In genomic region chr5:122426301-122426700, GRCh38 we compare ENCODE assay signal across 22 cellular contexts.
A peak's percentile ranks its signal among the peaks of the same experiment; 100 is the strongest.
DNase-seq lines count a peak whose midpoint lies in the region; ATAC-seq, FAIRE-seq and TF ChIP-seq lines count a peak whose summit lies in the region.
"Had no signal": no experiment of that assay in that cellular context is flagged by ENCODE, and none has a peak within 500 bp of the region (broad histone marks: within the 10 kb centered on the region; RNA-seq: fewer than 3 reads in every experiment).

No MANE protein-coding gene starts in this region.

- TF ChIP-seq CTCF in A549 (IDR thresholded peaks at IDR 0.05): no peak
- TF ChIP-seq CTCF in H1 (IDR thresholded peaks at IDR 0.05; ENCODE audit: control extremely low read depth in 1 of 3, insufficient read depth in 1 of 3, low read depth in 1 of 3, low read length in 3 of 3): no peak
- TF ChIP-seq CTCF in kidney (IDR thresholded peaks at IDR 0.05; ENCODE audit: borderline replicate concordance, extremely low read depth, insufficient read depth): no peak

- H3K27me3 ChIP-seq in H1 (replicated peaks in 1 of 4; ENCODE audit: control insufficient read depth in 3 of 4, extremely low read depth in 1 of 4, insufficient read depth in 3 of 4, low read length in 3 of 4): no peaks in the 10 kb centered on the region

- POLR2A ChIA-PET in A549 (lab: Yijun Ruan, JAX) (no interaction called here), H1 (lab: Charles Lee; ENCODE audit: partially characterized antibody) (no interaction called here)

- DNase-seq in A549 (ENCODE audit: low read depth in 1 of 2, low spot score in 1 of 2) (no peak), RCC 7860 (ENCODE audit: low spot score) (no peak), H1 (ENCODE audit: low read depth in 1 of 2, low spot score in 2 of 2) (no peak), kidney (no peak), cerebellar nuclear complex (lab: John Stamatoyannopoulos, UW) (no peak), substantia nigra (lab: John Stamatoyannopoulos, UW) (no peak), NCI-H1436 treated with DMSO at 0.1 percent for 48 hours (lab: John Stamatoyannopoulos, UW) (no peak), NCI-H1694 treated with DMSO at 0.1 percent for 48 hours (lab: John Stamatoyannopoulos, UW) (no peak)
- DNase-seq: ACHN; C1 segment of cervical spinal cord; Calu3; CD4-positive, alpha-beta memory T cell; COR-L47; DMS53; DMS79 treated with DMSO at 0.1 percent for 48 hours; GF-D8; HFFc6 had no signal

- CTCF ChIA-PET in A549 (lab: Yijun Ruan, JAX) (no interaction called here), H1 (lab: Charles Lee; ENCODE audit: partially characterized antibody) (interaction anchor here (0.6 to 2.1 kb wide), 5 partner anchors 11 to 378 kb away, joined by 3 to 10 read pairs (median 4); no protein-coding TSS in a partner anchor)

- H4K5ac ChIP-seq in H1 (ENCODE audit: insufficient read length, low read depth, low read length): no peak overlapping the region

- no peaks in the 10 kb centered on the region for H3K36me3 ChIP-seq in H1 (ENCODE audit: control insufficient read depth in 2 of 4, insufficient read depth in 4 of 4, low read length in 3 of 4)
- no peaks in the 10 kb centered on the region for H3K36me3 ChIP-seq in kidney (ENCODE audit: control insufficient read depth in 1 of 2, insufficient read depth in 2 of 2, low read length in 2 of 2)
- H3K36me3 ChIP-seq: HAP-1 had no signal

- H3K9ac ChIP-seq in H1 (replicated peaks in 1 of 4; ENCODE audit: extremely low read depth in 1 of 4, low read depth in 3 of 4, low read length in 3 of 4) (no peak overlapping the region), kidney (ENCODE audit: low read length in 2 of 2) (no peak overlapping the region)

- H4K91ac ChIP-seq in H1 (replicated peaks; ENCODE audit: insufficient read length, low read length): no peak overlapping the region

- H3K27ac ChIP-seq in A549: no peak overlapping the region
- no peak overlapping the region for H3K27ac ChIP-seq in H1 (ENCODE audit: low read depth, low read length)
- H3K27ac ChIP-seq in kidney (ENCODE audit: low read depth in 2 of 2, low read length in 2 of 2): no peak overlapping the region
- no peak overlapping the region for H3K27ac ChIP-seq in substantia nigra (ENCODE audit: low read depth, low read length, poor library complexity, severe bottlenecking)

- no peak overlapping the region for H2AFZ ChIP-seq in H1 (ENCODE audit: low read length)
- H2AFZ ChIP-seq: GM23338 had no signal

- H2AK5ac ChIP-seq in H1 (ENCODE audit: low read depth, low read length): no peak overlapping the region

- TF ChIP-seq RAD21 in A549 (conservative IDR thresholded peaks at IDR 0.05 in 1 of 2, IDR thresholded peaks at IDR 0.05 in 1 of 2): no peak
- no peak for TF ChIP-seq RAD21 in H1 (IDR thresholded peaks at IDR 0.05 in 1 of 2, conservative IDR thresholded peaks at IDR 0.05 in 1 of 2; ENCODE audit: low read depth in 2 of 2, low read length in 2 of 2)

- no peak overlapping the region for H2BK12ac ChIP-seq in H1 (ENCODE audit: low read depth, low read length)

- no peaks in the 10 kb centered on the region for H3K79me2 ChIP-seq in H1 (ENCODE audit: control insufficient read depth in 1 of 2, insufficient read depth in 2 of 2, low read length in 2 of 2)

- H3K9me3 ChIP-seq in A549: no peaks in the 10 kb centered on the region
- H3K9me3 ChIP-seq in H1 (ENCODE audit: insufficient read depth in 2 of 2, low read depth in 1 of 2, low read length in 1 of 2): peaks cover 0 to 4% of the 10 kb centered on the region in 2 experiments; a peak in 2 of 4 replicates
- H3K9me3 ChIP-seq in kidney (ENCODE audit: control insufficient read depth in 1 of 2, low read length in 2 of 2): no peaks in the 10 kb centered on the region
- H3K9me3 ChIP-seq: HAP-1 had no signal

- intact Hi-C loops in kidney (cut with DNase I): no loop called here

- H2BK120ac ChIP-seq in H1 (replicated peaks; ENCODE audit: low read depth, low read length): no peak overlapping the region

- H3K23me2 ChIP-seq in H1 (ENCODE audit: low read depth, low read length): no peaks in the 10 kb centered on the region

- no peak for ATAC-seq in A549
- ATAC-seq: GM23338 had no signal

- H3K4ac ChIP-seq in H1 (replicated peaks; ENCODE audit: insufficient read length, low read depth, low read length): no peak overlapping the region

- H3K56ac ChIP-seq in H1 (replicated peaks; ENCODE audit: insufficient read length, low read depth, low read length): no peak overlapping the region

- no peaks in the 10 kb centered on the region for H3K79me1 ChIP-seq in H1 (ENCODE audit: low read depth, low read length)

- H3K14ac ChIP-seq in H1 (ENCODE audit: insufficient read length): no peak overlapping the region

- no peak overlapping the region for H2BK15ac ChIP-seq in H1 (ENCODE audit: low read length)

- H3K4me3 ChIP-seq in A549: no peak overlapping the region
- no peak overlapping the region for H3K4me3 ChIP-seq in H1 (ENCODE audit: extremely low read depth in 1 of 4, insufficient read depth in 2 of 4, low read depth in 3 of 4, low read length in 4 of 4)
- H3K4me3 ChIP-seq in kidney (ENCODE audit: low read length in 2 of 2): no peak overlapping the region
- H3K4me3 ChIP-seq: GM23338, HAP-1 had no signal

- TF ChIP-seq POLR2A in A549 (IDR thresholded peaks at IDR 0.05; ENCODE audit: low read length) (no peak), H1 (IDR thresholded peaks at IDR 0.05; ENCODE audit: control extremely low read depth in 1 of 2, low read depth in 2 of 2, low read length in 2 of 2) (no peak)

- no peak overlapping the region for H3K23ac ChIP-seq in H1 (ENCODE audit: insufficient read length)

- no peaks in the 10 kb centered on the region for H4K20me1 ChIP-seq in H1 (replicated peaks in 1 of 2; ENCODE audit: control insufficient read depth in 1 of 2, insufficient read depth in 2 of 2, low read length in 2 of 2)

- H3K4me2 ChIP-seq in A549 (no peak overlapping the region), H1 (ENCODE audit: insufficient read depth in 1 of 2, low read depth in 2 of 2, low read length in 2 of 2) (no peak overlapping the region)
- H3K4me2 ChIP-seq: GM23338 had no signal

- TF ChIP-seq EP300 in A549 (IDR thresholded peaks at IDR 0.05) (no peak), H1 (IDR thresholded peaks at IDR 0.05; ENCODE audit: borderline replicate concordance in 1 of 2, low read depth in 2 of 2, low read length in 2 of 2) (no peak)

- no peak overlapping the region for H3K18ac ChIP-seq in H1 (ENCODE audit: extremely low read depth, low read length)

- no peak overlapping the region for H2BK5ac ChIP-seq in H1 (ENCODE audit: low read depth, low read length)

- H2BK20ac ChIP-seq in H1 (ENCODE audit: low read length): no peak overlapping the region

- 38% methylated on average over 3 of the region's 3 CpGs for WGBS in A549 (ENCODE audit: missing lambda C conversion rate)
- 92% methylated on average over 3 of the region's 3 CpGs; no CpG with 5 or more reads in 1 of the 2 experiments for WGBS in H1 (ENCODE audit: extremely low coverage in 1 of 2, insufficient coverage in 1 of 2, insufficient read length in 1 of 2, insufficient replicate concordance in 2 of 2, low coverage in 1 of 2, low lambda C conversion rate in 2 of 2, missing lambda C conversion rate in 1 of 2), 2 experiments

- FAIRE-seq in A549 (lab: Jason Lieb, UNC) (no peak), RCC 7860 (lab: Jason Lieb, UNC) (peak; percentile 36), H1 (lab: Jason Lieb, UNC) (no peak), kidney (lab: Jason Lieb, UNC) (peak; percentile 71)
- FAIRE-seq: GM12891, GM18507, H54 had no signal

- no peaks in the 10 kb centered on the region for H3K4me1 ChIP-seq in A549
- peaks cover 0 to 15% (median 10%) of the 10 kb centered on the region in 4 experiments; a peak in 4 of 7 replicates for H3K4me1 ChIP-seq in H1 (replicated peaks in 1 of 4; ENCODE audit: control insufficient read depth in 3 of 4, insufficient read depth in 4 of 4, low read length in 3 of 4)
- H3K4me1 ChIP-seq in kidney (ENCODE audit: control insufficient read depth in 1 of 2, insufficient read depth in 1 of 2, low read depth in 1 of 2, low read length in 2 of 2): no peaks in the 10 kb centered on the region

- H4K8ac ChIP-seq in H1 (ENCODE audit: extremely low read depth, insufficient read depth, low read length): no peak overlapping the region

TF ChIP-seq in A549, 52 proteins besides CTCF, POLR2A, EP300 and RAD21:
- TF ChIP-seq MAFK (IDR thresholded peaks at IDR 0.05; ENCODE audit: partially characterized antibody) (peak; percentile 84), PBX3 (IDR thresholded peaks at IDR 0.05) (no peak)
TF ChIP-seq in A549: peak in this region for 1.

TF ChIP-seq in H1, 55 proteins besides CTCF, POLR2A, EP300 and RAD21:
- TF ChIP-seq SP4 (IDR thresholded peaks at IDR 0.05; ENCODE audit: low read length) (no peak), MAFK (IDR thresholded peaks at IDR 0.05; ENCODE audit: low read depth, low read length) (peak; percentile 87), CHD2 (IDR thresholded peaks at IDR 0.05; ENCODE audit: low read length) (no peak)

Comparison
In these comparisons a context has a peak if more than half of its experiments do, and no peak if none do; other contexts are left out.
1. Of the 18 proteins assayed by ChIP-seq in both H1 and A549: peak only in H1: none; only in A549: none; in both: MAFK; in neither: 17.